8 cellular contexts compared by ENCODE assay signal in the genomic region with DNA sequence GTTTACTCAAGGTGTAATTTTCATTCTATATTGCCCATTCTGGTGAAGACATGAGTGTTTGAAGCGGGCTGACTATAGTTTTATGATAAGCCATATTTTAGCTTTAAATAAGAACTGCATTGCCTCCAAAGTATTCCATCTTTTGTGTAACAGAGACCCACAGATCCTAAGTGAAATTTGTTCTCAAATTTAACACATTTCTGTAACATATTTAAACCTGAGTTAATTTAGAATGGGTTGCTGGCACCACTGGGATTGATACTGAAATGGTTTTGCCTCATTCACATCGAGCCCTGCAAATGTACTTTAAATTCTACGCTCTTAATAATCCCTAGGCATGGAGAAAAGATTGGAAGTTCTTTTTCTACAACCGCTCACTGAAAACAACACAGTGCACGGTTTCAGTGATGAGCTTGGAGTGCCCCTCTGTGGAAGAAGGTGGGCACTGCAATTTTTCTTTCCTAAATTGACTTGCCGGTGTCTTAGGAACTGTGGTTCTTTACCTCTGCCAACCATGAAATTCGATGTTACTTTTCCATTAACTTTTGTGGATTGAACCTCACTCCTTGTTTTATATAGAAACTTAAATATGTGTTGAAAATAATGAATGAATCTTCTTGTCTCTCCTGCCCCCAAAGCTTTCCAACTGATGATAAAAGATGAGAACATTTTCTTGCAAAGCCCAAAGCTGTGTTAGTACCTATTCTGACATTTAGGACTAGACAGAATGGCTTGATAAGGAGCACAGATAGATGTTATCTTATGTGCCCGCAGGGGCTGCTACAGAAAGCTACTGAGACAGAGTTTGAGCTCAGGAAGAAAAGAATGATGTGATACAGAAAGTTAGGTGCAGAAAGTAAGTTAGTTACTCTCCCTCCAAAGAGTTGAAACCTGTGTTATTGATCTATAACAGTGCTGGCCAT.
DNase-seq lines count a peak whose midpoint lies in the region; ATAC-seq and TF ChIP-seq lines count a peak whose summit lies in the region.

No MANE protein-coding gene starts in this region.

- no peaks in the 10 kb centered on the region for H3K36me3 ChIP-seq in GM06990 (ENCODE audit: control insufficient read depth, insufficient read depth, low read length)
- H3K36me3 ChIP-seq in MM.1S (replicated peaks; ENCODE audit: insufficient read depth, low read length): no peaks in the 10 kb centered on the region
- H3K36me3 ChIP-seq in SK-N-MC (ENCODE audit: insufficient read depth, low read length): no peaks in the 10 kb centered on the region
- H3K36me3 ChIP-seq in heart right ventricle: no peaks in the 10 kb centered on the region

- ATAC-seq in activated naive CD8-positive, alpha-beta T cell treated with anti-CD3 and anti-CD28 coated beads, Interleukin-2, amount 10 ng/mL, durations not matched to agents 7 days and 5 days (ENCODE audit: low read depth): peak; percentile 63
- ATAC-seq in heart right ventricle: peak; percentile 77 to 91 (median 86)

- intact Hi-C loops in heart right ventricle (cut with DNase I): loop anchor here (1.0 to 10.0 kb wide), 8 partner anchors 971 to 1471 kb away; a partner anchor contains a TSS
- intact Hi-C loops in posterior cingulate gyrus (cut with DNase I): loop anchor here (1.0 to 10.0 kb wide), 4 partner anchors 421 to 1879 kb away; no protein-coding TSS in a partner anchor

- peaks cover 27% of the 10 kb centered on the region for H3K4me1 ChIP-seq in MM.1S (ENCODE audit: low read length)
- peaks cover 0 to 17% (median 6%) of the 10 kb centered on the region in 9 donors for H3K4me1 ChIP-seq in heart right ventricle

- H3K9me2 ChIP-seq in MM.1S (replicated peaks; ENCODE audit: insufficient read depth, low read length): no peaks in the 10 kb centered on the region

- H3K4me3 Mint-ChIP-seq in activated naive CD8-positive, alpha-beta T cell treated with anti-CD3 and anti-CD28 coated beads, Interleukin-2, amount 10 ng/mL, durations not matched to agents 7 days and 5 days: peak overlapping the region; percentile 69

- POLR2A ChIA-PET in activated naive CD8-positive, alpha-beta T cell treated with anti-CD3 and anti-CD28 coated beads, Interleukin-2, amount 10 ng/mL, durations not matched to agents 7 days and 5 days (lab: Charles Lee): no interaction called here

- peak overlapping the region; percentile 73 for H3K4me3 ChIP-seq in GM06990 (replicated peaks; ENCODE audit: low read depth, low read length)
- H3K4me3 ChIP-seq in MM.1S (ENCODE audit: low read length): peak overlapping the region; percentile 72
- peak overlapping the region; percentile 75 for H3K4me3 ChIP-seq in SK-N-MC
- H3K4me3 ChIP-seq in heart right ventricle: peak overlapping the region in 9 of 10 donors; percentile 31 to 63 (median 60)

- H3K27me3 ChIP-seq in GM06990 (replicated peaks; ENCODE audit: control insufficient read depth, insufficient read depth, low read length) (no peaks in the 10 kb centered on the region), MM.1S (replicated peaks; ENCODE audit: insufficient read depth, low read length) (no peaks in the 10 kb centered on the region), heart right ventricle (peaks cover 6 to 78% (median 57%) of the 10 kb centered on the region in 7 donors)

- H3K79me2 ChIP-seq in MM.1S (ENCODE audit: low read length): no peaks in the 10 kb centered on the region

- peaks cover 19% of the 10 kb centered on the region for H3F3A ChIP-seq in MM.1S (ENCODE audit: insufficient read depth, low read length)

- H4K20me1 ChIP-seq in MM.1S (ENCODE audit: insufficient read depth, low read length): no peaks in the 10 kb centered on the region

- H3K4me1 Mint-ChIP-seq in activated naive CD8-positive, alpha-beta T cell treated with anti-CD3 and anti-CD28 coated beads, Interleukin-2, amount 10 ng/mL, durations not matched to agents 7 days and 5 days: peaks cover 5% of the 10 kb centered on the region

- H2AFZ ChIP-seq in MM.1S (ENCODE audit: low read length): peak overlapping the region; percentile 92

- no peaks in the 10 kb centered on the region for H3K9me3 Mint-ChIP-seq in activated naive CD8-positive, alpha-beta T cell treated with anti-CD3 and anti-CD28 coated beads, Interleukin-2, amount 10 ng/mL, durations not matched to agents 7 days and 5 days

- H3K9me3 ChIP-seq in MM.1S (replicated peaks; ENCODE audit: insufficient read depth, low read length) (no peaks in the 10 kb centered on the region), SK-N-MC (ENCODE audit: low read depth, low read length) (no peaks in the 10 kb centered on the region), heart right ventricle (no peaks in the 10 kb centered on the region)

- peaks cover 38% of the 10 kb centered on the region for H3K27me3 Mint-ChIP-seq in activated naive CD8-positive, alpha-beta T cell treated with anti-CD3 and anti-CD28 coated beads, Interleukin-2, amount 10 ng/mL, durations not matched to agents 7 days and 5 days

- H3K36me3 Mint-ChIP-seq in activated naive CD8-positive, alpha-beta T cell treated with anti-CD3 and anti-CD28 coated beads, Interleukin-2, amount 10 ng/mL, durations not matched to agents 7 days and 5 days: no peaks in the 10 kb centered on the region

- H3K9ac ChIP-seq in MM.1S (ENCODE audit: low read length) (peak overlapping the region; percentile 87), SK-N-MC (ENCODE audit: insufficient read length) (no peak overlapping the region)

- peak overlapping the region; percentile 89 for H3K27ac ChIP-seq in MM.1S (ENCODE audit: low read length)
- H3K27ac ChIP-seq in SK-N-MC: no peak overlapping the region
- no peak overlapping the region for H3K27ac ChIP-seq in heart right ventricle

- DNase-seq in GM06990 (ENCODE audit: extremely low read depth, insufficient read length) (peak; percentile 20), HCEC 1CT (peak; percentile 62), MM.1S (peak; percentile 90), SK-N-MC (ENCODE audit: low read depth, low spot score) (peak; percentile 82), heart right ventricle (peak in 1 of 2 donors; percentile 40), posterior cingulate gyrus (peak in 8 of 10 donors; percentile 36 to 92 (median 75)), T1000 (lab: John Stamatoyannopoulos, UW) (no peak)
- peak; percentile 37 for DNase-seq in activated naive CD8-positive, alpha-beta T cell treated with anti-CD3 and anti-CD28 coated beads, Interleukin-2, amount 10 ng/mL, durations not matched to agents 7 days and 5 days

- H3K4me2 ChIP-seq in MM.1S (ENCODE audit: low read depth, low read length): peak overlapping the region; percentile 92

- WGBS in heart right ventricle, 2 donors: 7 to 8% methylated on average over 8 of the region's 8 CpGs

- H3K27ac Mint-ChIP-seq in activated naive CD8-positive, alpha-beta T cell treated with anti-CD3 and anti-CD28 coated beads, Interleukin-2, amount 10 ng/mL, durations not matched to agents 7 days and 5 days: no peak overlapping the region

- TF ChIP-seq CTCF in GM06990 (IDR thresholded peaks at IDR 0.05; ENCODE audit: insufficient read depth, low read length, poor library complexity, severe bottlenecking) (peak; percentile 87), MM.1S (IDR thresholded peaks at IDR 0.05; ENCODE audit: low read length) (peak; percentile 99), heart right ventricle (IDR thresholded peaks at IDR 0.05) (peak; percentile 64 to 94 (median 87))
